Comparison of ENCODE assay signal across 1 cellular context in the genomic region with DNA sequence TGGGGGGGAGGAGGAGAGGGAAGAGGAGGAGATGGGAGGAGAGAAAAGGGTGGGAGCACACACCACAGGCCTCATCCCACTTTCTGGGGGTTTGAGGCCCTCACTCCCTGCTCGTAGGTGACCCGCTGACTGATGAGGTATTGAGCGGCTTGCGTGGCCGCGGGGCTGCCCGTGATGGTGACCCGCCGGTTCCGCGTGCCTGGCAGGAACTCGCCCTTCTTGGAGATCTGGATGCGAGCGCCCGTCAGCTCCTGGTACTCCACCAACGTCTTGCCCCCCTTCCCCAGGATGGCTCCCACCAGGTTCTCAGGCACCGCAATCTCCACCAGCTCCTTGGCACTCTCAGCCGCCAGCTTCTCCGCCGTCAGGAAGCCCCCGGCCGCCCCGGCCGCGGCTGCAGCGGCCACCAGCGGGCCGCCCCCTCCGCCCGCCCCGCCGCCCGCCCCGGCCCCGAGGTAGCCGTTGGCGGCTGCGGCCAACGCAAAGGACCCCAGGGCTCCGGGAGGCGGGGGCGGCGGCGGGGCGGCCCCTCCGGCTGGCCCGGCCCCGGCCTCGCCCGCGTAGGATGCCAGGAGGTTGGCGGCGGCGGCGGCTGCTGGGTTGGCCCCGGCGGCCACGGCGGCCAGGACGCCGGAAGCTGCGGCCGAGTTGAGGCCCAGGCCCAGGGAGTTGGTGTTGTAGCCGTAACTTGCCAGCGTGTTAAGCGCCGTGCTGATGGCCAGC.
TF ChIP-seq lines count a peak whose summit lies in the region.

No MANE protein-coding gene starts in this region.

TF ChIP-seq in HEK293, 187 proteins besides CTCF, POLR2A, EP300 and RAD21 (continued from another document):
- 0 out of 2 replicates have a peak, but pooled peaks have one; percentile 16 for TF ChIP-seq PRDM10 (tag by site-specific recombination; IDR thresholded peaks at IDR 0.05)
TF ChIP-seq in HEK293: peak in this region for 2.
